ENCODE assay signal across 10 cellular contexts in genomic region chr14:73717998-73718741, GRCh38. TPM values are rescaled to one million over a fixed set of nuclear protein-coding genes. Genes with fewer than 3 reads are reported as not detected.
DNase-seq lines count a peak whose midpoint lies in the region; ATAC-seq and TF ChIP-seq lines count a peak whose summit lies in the region.
"Had no signal": no experiment of that assay in that cellular context is flagged by ENCODE, and none has a peak within 500 bp of the region (broad histone marks: within the 10 kb centered on the region; RNA-seq: fewer than 3 reads in every experiment).

No MANE protein-coding gene starts in this region.

- peak overlapping the region; percentile 24 for H2BK12ac ChIP-seq in neuronal stem cell (ENCODE audit: low read length)

- no peak for TF ChIP-seq EP300 in gastroesophageal sphincter (IDR thresholded peaks at IDR 0.05)

- H3K4me3 ChIP-seq in gastroesophageal sphincter, result peak overlapping the region; percentile 7 to 48
- H3K4me3 ChIP-seq in neuronal stem cell (ENCODE audit: low read length in 2 of 2), result peak overlapping the region in 1 of 2 donors; percentile 81

- H3K36me3 Mint-ChIP-seq in stimulated activated naive CD8-positive, alpha-beta T cell treated with anti-CD3 and anti-CD28 coated beads, Interleukin-15, Interleukin-2, amounts not matched to agents 100 ng/mL and 50 ng/mL, for 24 hours (ENCODE audit: low read depth), result peaks cover 50% of the 10 kb centered on the region
- peaks cover 57% of the 10 kb centered on the region for H3K36me3 Mint-ChIP-seq in activated CD4-positive, alpha-beta T cell treated with anti-CD3 and anti-CD28 coated beads, Interleukin-2, amount 10 ng/mL, durations not matched to agents 7 days and 5 days (ENCODE audit: low read depth)

- no peak for DNase-seq in stimulated activated naive CD8-positive, alpha-beta T cell treated with anti-CD3 and anti-CD28 coated beads, Interleukin-15, amount 100 ng/mL, for 72 hours
- DNase-seq in neuronal stem cell (ENCODE audit: low spot score), result no peak
- no peak for DNase-seq in GM13976 (ENCODE audit: low spot score)
- DNase-seq in Ammon's horn (ENCODE audit: low spot score), result no peak
- no peak for DNase-seq in NCI-H2227 (lab: John Stamatoyannopoulos, UW; ENCODE audit: unreplicated experiment)
- no peak for DNase-seq in activated CD4-positive, alpha-beta T cell treated with anti-CD3 and anti-CD28 coated beads, Interleukin-2, amount 10 ng/mL, durations not matched to agents 7 days and 5 days
- DNase-seq: stimulated activated CD4-positive, alpha-beta T cell treated with anti-CD3 and anti-CD28 coated beads, Interleukin-2, amount 100 ng/mL, for 24 hours had no signal

- H3K27ac ChIP-seq in gastroesophageal sphincter (peak overlapping the region; percentile 74 to 92 (median 90)), neuronal stem cell (replicated peaks; ENCODE audit: low read length) (peak overlapping the region; percentile 42)

- peak overlapping the region; percentile 94 for H3K18ac ChIP-seq in neuronal stem cell (ENCODE audit: low read length)

- H3K36me3 ChIP-seq in gastroesophageal sphincter (peaks cover 0 to 68% of the 10 kb centered on the region in 2 donors), neuronal stem cell (replicated peaks in 1 of 2; ENCODE audit: control insufficient read depth in 2 of 2, insufficient read depth in 2 of 2, low read length in 2 of 2) (peaks cover 8 to 71% of the 10 kb centered on the region in 2 donors)

- ATAC-seq in stimulated activated naive CD8-positive, alpha-beta T cell treated with anti-CD3 and anti-CD28 coated beads, Interleukin-15, amount 100 ng/mL, for 72 hours, result no peak
- ATAC-seq in gastroesophageal sphincter, result peak; percentile 43

- peak overlapping the region; percentile 49 for H3K27ac Mint-ChIP-seq in stimulated activated naive CD8-positive, alpha-beta T cell treated with anti-CD3 and anti-CD28 coated beads, Interleukin-15, Interleukin-2, amounts not matched to agents 100 ng/mL and 50 ng/mL, for 24 hours
- H3K27ac Mint-ChIP-seq in stimulated activated naive CD8-positive, alpha-beta T cell treated with anti-CD3 and anti-CD28 coated beads, Interleukin-15, amount 100 ng/mL, for 72 hours, result peak overlapping the region in 1 of 2 donors; percentile 27
- H3K27ac Mint-ChIP-seq in activated CD4-positive, alpha-beta T cell treated with anti-CD3 and anti-CD28 coated beads, Interleukin-2, amount 10 ng/mL, durations not matched to agents 7 days and 5 days, result no peak overlapping the region
- H3K27ac Mint-ChIP-seq: B cell had no signal

- no peak overlapping the region for H2AFZ ChIP-seq in neuronal stem cell (ENCODE audit: low read length)

- H3K79me1 ChIP-seq in neuronal stem cell (ENCODE audit: low read depth, low read length), result peaks cover 3% of the 10 kb centered on the region

- H3K23ac ChIP-seq in neuronal stem cell (ENCODE audit: low read depth, low read length, poor library complexity), result no peak overlapping the region

- H3K4me3 Mint-ChIP-seq in stimulated activated naive CD8-positive, alpha-beta T cell treated with anti-CD3 and anti-CD28 coated beads, Interleukin-15, Interleukin-2, amounts not matched to agents 100 ng/mL and 50 ng/mL, for 24 hours, result no peak overlapping the region
- no peak overlapping the region for H3K4me3 Mint-ChIP-seq in stimulated activated naive CD8-positive, alpha-beta T cell treated with anti-CD3 and anti-CD28 coated beads, Interleukin-15, amount 100 ng/mL, for 72 hours
- no peak overlapping the region for H3K4me3 Mint-ChIP-seq in activated CD4-positive, alpha-beta T cell treated with anti-CD3 and anti-CD28 coated beads, Interleukin-2, amount 10 ng/mL, durations not matched to agents 7 days and 5 days
- H3K4me3 Mint-ChIP-seq: B cell had no signal

- WGBS in gastroesophageal sphincter (ENCODE audit: low coverage in 1 of 2), 2 donors, result 3 to 14% methylated on average over 5 to 7 of the region's 27 CpGs
- no CpG with 5 or more reads among the region's 27 CpGs for WGBS in neuronal stem cell (ENCODE audit: extremely low coverage in 2 of 2, insufficient read length in 2 of 2, insufficient replicate concordance in 1 of 2), 2 donors

- TF ChIP-seq CTCF in gastroesophageal sphincter (IDR thresholded peaks at IDR 0.05) (no peak), GM13976 (IDR thresholded peaks at IDR 0.05; ENCODE audit: borderline replicate concordance, control extremely low read depth, extremely low read depth, insufficient read depth, missing control alignments) (no peak)

- no peak overlapping the region for H4K8ac ChIP-seq in neuronal stem cell (ENCODE audit: low read depth, low read length)

- POLR2A ChIA-PET in activated CD4-positive, alpha-beta T cell treated with anti-CD3 and anti-CD28 coated beads, Interleukin-2, amount 10 ng/mL, durations not matched to agents 7 days and 5 days (lab: Charles Lee), result interaction anchor here (0.6 kb wide), 1 partner anchor 149 kb away, joined by 5 read pairs; the partner anchor contains the start of gene ACOT2

- H3K27me3 ChIP-seq in gastroesophageal sphincter, result no peaks in the 10 kb centered on the region
- no peaks in the 10 kb centered on the region for H3K27me3 ChIP-seq in neuronal stem cell (ENCODE audit: control insufficient read depth in 3 of 3, insufficient read depth in 3 of 3, low read depth in 1 of 3, low read length in 3 of 3)

- peak overlapping the region; percentile 82 for H3K9ac ChIP-seq in neuronal stem cell (ENCODE audit: low read depth, low read length, poor library complexity)

- no peak overlapping the region for H4K91ac ChIP-seq in neuronal stem cell (ENCODE audit: low read depth, low read length, poor library complexity)

- peak overlapping the region; percentile 89 for H3K4me2 ChIP-seq in neuronal stem cell (ENCODE audit: insufficient read depth, low read length, poor library complexity, severe bottlenecking)

- peak overlapping the region; percentile 79 for H2BK5ac ChIP-seq in neuronal stem cell (ENCODE audit: low read length)

- no peaks in the 10 kb centered on the region for H3K9me3 Mint-ChIP-seq in stimulated activated naive CD8-positive, alpha-beta T cell treated with anti-CD3 and anti-CD28 coated beads, Interleukin-15, Interleukin-2, amounts not matched to agents 100 ng/mL and 50 ng/mL, for 24 hours
- no peaks in the 10 kb centered on the region for H3K9me3 Mint-ChIP-seq in stimulated activated naive CD8-positive, alpha-beta T cell treated with anti-CD3 and anti-CD28 coated beads, Interleukin-15, amount 100 ng/mL, for 72 hours
- H3K9me3 Mint-ChIP-seq in activated CD4-positive, alpha-beta T cell treated with anti-CD3 and anti-CD28 coated beads, Interleukin-2, amount 10 ng/mL, durations not matched to agents 7 days and 5 days, result no peaks in the 10 kb centered on the region

- no peak overlapping the region for H3K4ac ChIP-seq in neuronal stem cell (ENCODE audit: low read length)

- peak overlapping the region; percentile 22 for H3K14ac ChIP-seq in neuronal stem cell (ENCODE audit: low read length)

- no peak for TF ChIP-seq POLR2A in gastroesophageal sphincter (IDR thresholded peaks at IDR 0.05)

- no peaks in the 10 kb centered on the region for H3K27me3 Mint-ChIP-seq in stimulated activated naive CD8-positive, alpha-beta T cell treated with anti-CD3 and anti-CD28 coated beads, Interleukin-15, Interleukin-2, amounts not matched to agents 100 ng/mL and 50 ng/mL, for 24 hours
- no peaks in the 10 kb centered on the region for H3K27me3 Mint-ChIP-seq in stimulated activated naive CD8-positive, alpha-beta T cell treated with anti-CD3 and anti-CD28 coated beads, Interleukin-15, amount 100 ng/mL, for 72 hours
- H3K27me3 Mint-ChIP-seq in activated CD4-positive, alpha-beta T cell treated with anti-CD3 and anti-CD28 coated beads, Interleukin-2, amount 10 ng/mL, durations not matched to agents 7 days and 5 days, result no peaks in the 10 kb centered on the region
- H3K27me3 Mint-ChIP-seq: B cell had no signal

- H3K4me1 Mint-ChIP-seq in stimulated activated naive CD8-positive, alpha-beta T cell treated with anti-CD3 and anti-CD28 coated beads, Interleukin-15, Interleukin-2, amounts not matched to agents 100 ng/mL and 50 ng/mL, for 24 hours (ENCODE audit: low read depth), result peaks cover 17% of the 10 kb centered on the region
- peaks cover 12% of the 10 kb centered on the region for H3K4me1 Mint-ChIP-seq in stimulated activated naive CD8-positive, alpha-beta T cell treated with anti-CD3 and anti-CD28 coated beads, Interleukin-15, amount 100 ng/mL, for 72 hours
- H3K4me1 Mint-ChIP-seq in activated CD4-positive, alpha-beta T cell treated with anti-CD3 and anti-CD28 coated beads, Interleukin-2, amount 10 ng/mL, durations not matched to agents 7 days and 5 days, result peaks cover 7% of the 10 kb centered on the region

- peak overlapping the region; percentile 20 for H2AK5ac ChIP-seq in neuronal stem cell (ENCODE audit: low read depth, low read length)

- H2BK15ac ChIP-seq in neuronal stem cell (ENCODE audit: low read length), result peak overlapping the region; percentile 52

- H3K9me3 ChIP-seq in gastroesophageal sphincter, result no peaks in the 10 kb centered on the region
- H3K9me3 ChIP-seq in neuronal stem cell (replicated peaks in 1 of 2; ENCODE audit: control insufficient read depth in 2 of 2, insufficient read depth in 1 of 2, low read depth in 1 of 2, low read length in 2 of 2), result peaks cover 0 to 2% of the 10 kb centered on the region in 2 donors

- in situ Hi-C loops in GM13976 (cut with MboI; ENCODE audit: low sequenced_read_pairs, unreplicated experiment), result no loop called here

- CTCF ChIA-PET in activated CD4-positive, alpha-beta T cell treated with anti-CD3 and anti-CD28 coated beads, Interleukin-2, amount 10 ng/mL, durations not matched to agents 7 days and 5 days (lab: Charles Lee), result interaction anchor here (0.8 to 3.5 kb wide), 4 partner anchors 10 to 210 kb away, joined by 3 to 17 read pairs (median 4); no protein-coding TSS in a partner anchor

- H3K4me1 ChIP-seq in gastroesophageal sphincter, result peaks cover 3 to 71% (median 27%) of the 10 kb centered on the region in 3 donors
- peaks cover 15 to 23% of the 10 kb centered on the region in 2 donors for H3K4me1 ChIP-seq in neuronal stem cell (ENCODE audit: control insufficient read depth in 2 of 2, insufficient read depth in 1 of 2, low read depth in 1 of 2, low read length in 2 of 2)

- H2BK120ac ChIP-seq in neuronal stem cell (ENCODE audit: low read depth, low read length), result peak overlapping the region; percentile 85

RNA-seq across cellular contexts. Expression of gene PNMA1, which starts 4.0 kb away (rescaled TPM):
- 10 to 100 TPM; 41.7 to 95.2 (median 47.6) TPM for total RNA-seq in gastroesophageal sphincter
- 48.0 TPM for polyA plus RNA-seq in neuronal stem cell (2013, experiment 1 of 2)
- polyA plus RNA-seq in neuronal stem cell (2013, experiment 2 of 2), result 49.4 TPM
- total RNA-seq in activated CD4-positive, alpha-beta T cell treated with anti-CD3 and anti-CD28 coated beads, Interleukin-2, amount 10 ng/mL, durations not matched to agents 7 days and 5 days, result 10 to 100 TPM; 23.3 to 25.9 TPM
